Comparison of ENCODE assay signal across 21 cellular contexts in genomic region chr16:75078886-75079285, GRCh38. TPM values are rescaled to one million over a fixed set of nuclear protein-coding genes. Genes with fewer than 3 reads are reported as not detected.
DNase-seq lines count a peak whose midpoint lies in the region; ATAC-seq, FAIRE-seq and TF ChIP-seq lines count a peak whose summit lies in the region.
"Had no signal": no experiment of that assay in that cellular context is flagged by ENCODE, and none has a peak within 500 bp of the region (broad histone marks: within the 10 kb centered on the region; RNA-seq: fewer than 3 reads in every experiment).

No MANE protein-coding gene starts in this region.

- H3K4me1 Mint-ChIP-seq in natural killer cell treated with Interleukin-12 subunit alpha and Interleukin-12 subunit beta and Interleukin-15 and Interleukin-18, amount 100 ng/mL, for 72 hours (ENCODE audit: low read depth in 2 of 2): peaks cover 62 to 63% of the 10 kb centered on the region in 2 donors
- H3K4me1 Mint-ChIP-seq in natural killer cell: peaks cover 25 to 26% of the 10 kb centered on the region in 2 donors
- peaks cover 25% of the 10 kb centered on the region for H3K4me1 Mint-ChIP-seq in WTC11

- H3K27me3 Mint-ChIP-seq in natural killer cell treated with Interleukin-12 subunit alpha and Interleukin-12 subunit beta and Interleukin-15 and Interleukin-18, amount 100 ng/mL, for 72 hours: no peaks in the 10 kb centered on the region
- H3K27me3 Mint-ChIP-seq in natural killer cell (ENCODE audit: low read depth in 2 of 2): peaks cover 44 to 61% of the 10 kb centered on the region in 2 donors
- H3K27me3 Mint-ChIP-seq in WTC11 (ENCODE audit: low read depth): no peaks in the 10 kb centered on the region

- peak overlapping the region; percentile 98 for H3K27ac Mint-ChIP-seq in natural killer cell treated with Interleukin-12 subunit alpha and Interleukin-12 subunit beta and Interleukin-15 and Interleukin-18, amount 100 ng/mL, for 72 hours
- H3K27ac Mint-ChIP-seq in natural killer cell (no peak overlapping the region), WTC11 (peak overlapping the region; percentile 83)

- DNase-seq in natural killer cell treated with Interleukin-12 subunit alpha and Interleukin-12 subunit beta and Interleukin-15 and Interleukin-18, amount 100 ng/mL, for 72 hours (ENCODE audit: low spot score): no peak
- DNase-seq in natural killer cell: no peak
- DNase-seq in WTC11 (ENCODE audit: low spot score): no peak
- DNase-seq in kidney: peak; percentile 30
- no peak for DNase-seq in frontal cortex (ENCODE audit: low spot score in 2 of 2)
- DNase-seq in putamen (ENCODE audit: low spot score): no peak
- DNase-seq in left colon: no peak
- no peak for DNase-seq in NCI-H1694 treated with DMSO at 0.1 percent for 48 hours (lab: John Stamatoyannopoulos, UW)
- DNase-seq: 8988T, GM23248, KG1, NCI-H1105 treated with DMSO at 0.1 percent for 48 hours, NCI-H2081, NCI-H2171, NCI-H345, NCI-H524, NCI-H82, SIG-M5 had no signal

- intact Hi-C loops in natural killer cell (cut with micrococcal nuclease) (no loop called here), kidney (cut with DNase I) (no loop called here), left colon (cut with DNase I, micrococcal nuclease) (no loop called here)

- POLR2A ChIA-PET in WTC11 (lab: Charles Lee): no interaction called here

- H3K36me3 ChIP-seq in kidney (ENCODE audit: control insufficient read depth in 1 of 2, insufficient read depth in 2 of 2, low read length in 2 of 2): no peaks in the 10 kb centered on the region
- H3K36me3 ChIP-seq: HAP-1 had no signal

- peaks cover 19% of the 10 kb centered on the region for H3K36me3 Mint-ChIP-seq in natural killer cell treated with Interleukin-12 subunit alpha and Interleukin-12 subunit beta and Interleukin-15 and Interleukin-18, amount 100 ng/mL, for 72 hours
- H3K36me3 Mint-ChIP-seq in natural killer cell (no peaks in the 10 kb centered on the region), WTC11 (peaks cover 9% of the 10 kb centered on the region)

- no peak overlapping the region for H3K4me3 ChIP-seq in kidney (ENCODE audit: low read length in 2 of 2)
- H3K4me3 ChIP-seq: GM23248, HAP-1 had no signal

- CTCF ChIA-PET in WTC11 (lab: Charles Lee): interaction anchor here (2.6 kb wide), 1 partner anchor 33 kb away, joined by 11 read pairs; no protein-coding TSS in a partner anchor

- ATAC-seq in natural killer cell treated with Interleukin-12 subunit alpha and Interleukin-12 subunit beta and Interleukin-15 and Interleukin-18, amount 100 ng/mL, for 72 hours: no peak
- no peak for ATAC-seq in natural killer cell
- ATAC-seq in WTC11: no peak
- ATAC-seq in left colon: no peak
- ATAC-seq: Panc1 had no signal

- no peak overlapping the region for H3K27ac ChIP-seq in kidney (ENCODE audit: low read depth in 2 of 2, low read length in 2 of 2)
- H3K27ac ChIP-seq: GM23248, HL-60 had no signal

- TF ChIP-seq CTCF in natural killer cell (IDR thresholded peaks at IDR 0.05) (no peak), WTC11 (IDR thresholded peaks at IDR 0.05) (no peak), kidney (IDR thresholded peaks at IDR 0.05; ENCODE audit: borderline replicate concordance, extremely low read depth, insufficient read depth) (no peak)

- peak overlapping the region; percentile 66 for H3K4me3 Mint-ChIP-seq in natural killer cell treated with Interleukin-12 subunit alpha and Interleukin-12 subunit beta and Interleukin-15 and Interleukin-18, amount 100 ng/mL, for 72 hours
- no peak overlapping the region for H3K4me3 Mint-ChIP-seq in natural killer cell
- H3K4me3 Mint-ChIP-seq in WTC11: no peak overlapping the region

- H3K9ac ChIP-seq in kidney (ENCODE audit: low read length in 2 of 2): no peak overlapping the region
- H3K9ac ChIP-seq: GM23248 had no signal

- H3K4me1 ChIP-seq in kidney (ENCODE audit: control insufficient read depth in 1 of 2, insufficient read depth in 1 of 2, low read depth in 1 of 2, low read length in 2 of 2): peaks cover 0 to 9% of the 10 kb centered on the region in 2 donors
- H3K4me1 ChIP-seq: HAP-1 had no signal

- no peak for FAIRE-seq in kidney (lab: Jason Lieb, UNC)
- no peak for FAIRE-seq in frontal cortex (lab: Jason Lieb, UNC)

- H3K9me3 ChIP-seq in kidney (ENCODE audit: control insufficient read depth in 1 of 2, low read length in 2 of 2): no peaks in the 10 kb centered on the region
- H3K9me3 ChIP-seq: HAP-1 had no signal

- H3K9me3 Mint-ChIP-seq in natural killer cell treated with Interleukin-12 subunit alpha and Interleukin-12 subunit beta and Interleukin-15 and Interleukin-18, amount 100 ng/mL, for 72 hours: peaks cover 7% of the 10 kb centered on the region
- H3K9me3 Mint-ChIP-seq in natural killer cell (no peaks in the 10 kb centered on the region), WTC11 (peaks cover 8% of the 10 kb centered on the region; the same call in 1 of the 2 replicates)

TF ChIP-seq in WTC11, 78 proteins besides CTCF, POLR2A, EP300 and RAD21:
- TF ChIP-seq ZNF671 (CRISPR knock-in tag; IDR thresholded peaks at IDR 0.05) (no peak), KAT7 (CRISPR knock-in tag; IDR thresholded peaks at IDR 0.05; ENCODE audit: borderline replicate concordance) (no peak), ZNF281 (CRISPR knock-in tag; IDR thresholded peaks at IDR 0.05) (no peak), ZNF416 (CRISPR knock-in tag; IDR thresholded peaks at IDR 0.05) (no peak), TEAD4 (CRISPR knock-in tag; IDR thresholded peaks at IDR 0.05) (no peak), GRHL2 (CRISPR knock-in tag; IDR thresholded peaks at IDR 0.05; ENCODE audit: insufficient replicate concordance, severe bottlenecking) (no peak), E2F4 (CRISPR knock-in tag; IDR thresholded peaks at IDR 0.05; ENCODE audit: borderline replicate concordance, low read depth) (no peak), GABPB1 (CRISPR knock-in tag; IDR thresholded peaks at IDR 0.05) (no peak), ETV6 (CRISPR knock-in tag; IDR thresholded peaks at IDR 0.05) (no peak), ZNF232 (CRISPR knock-in tag; IDR thresholded peaks at IDR 0.05) (no peak), IRF1 (CRISPR knock-in tag; IDR thresholded peaks at IDR 0.05) (no peak), SMAD3 (CRISPR knock-in tag; IDR thresholded peaks at IDR 0.05; ENCODE audit: borderline replicate concordance) (no peak), ZNF263 (CRISPR knock-in tag; IDR thresholded peaks at IDR 0.05; ENCODE audit: low read depth) (no peak), TP53 (CRISPR knock-in tag; IDR thresholded peaks at IDR 0.05) (no peak), SOX15 (CRISPR knock-in tag; IDR thresholded peaks at IDR 0.05) (no peak), HMGA2 (CRISPR knock-in tag; IDR thresholded peaks at IDR 0.05) (no peak)

RNA-seq across cellular contexts. Expression of gene LDHD, which starts 37.7 kb away (rescaled TPM):
- 1 to 10 TPM in 1 of 2 donors, under 1 TPM in 1; 0.19 to 1.1 TPM for total RNA-seq in natural killer cell treated with Interleukin-12 subunit alpha and Interleukin-12 subunit beta and Interleukin-15 and Interleukin-18, amount 100 ng/mL, for 72 hours
- 1 to 10 TPM in 1 of 3 donors, under 1 TPM in 1, not detected in 1; 0.12 to 1.3 TPM for total RNA-seq in natural killer cell
- total RNA-seq in WTC11 (2021): 12.3 to 12.6 TPM (median 12.3 TPM) in 3 replicates
- total RNA-seq in kidney: 14.7 TPM
- polyA plus RNA-seq in kidney (ENCODE audit: insufficient read depth, low read depth, low replicate concordance): 73.3 TPM
- total RNA-seq in frontal cortex: 2.0 TPM
- total RNA-seq in left colon: 10 to 100 TPM; 85.0 to 89.2 TPM

Comparison
In these comparisons a context has a peak if more than half of its experiments do, and no peak if none do; other contexts are left out.
1. H3K27ac Mint-ChIP-seq: peak in natural killer cell treated with Interleukin-12 subunit alpha and Interleukin-12 subunit beta and Interleukin-15 and Interleukin-18, amount 100 ng/mL, for 72 hours (2 of 2) and WTC11 (single experiment); none in natural killer cell (0 of 2).